ENCODE assay signal across 22 cellular contexts in genomic region chr15:43403616-43404015, GRCh38.
"Had no signal": no experiment of that assay in that cellular context is flagged by ENCODE, and none has a peak within 500 bp of the region (broad histone marks: within the 10 kb centered on the region; RNA-seq: fewer than 3 reads in every experiment).

No MANE protein-coding gene starts in this region.

- H3K27me3 Mint-ChIP-seq: activated naive CD8-positive, alpha-beta T cell; stimulated activated naive CD8-positive, alpha-beta T cell treated with anti-CD3 and anti-CD28 coated beads, Interleukin-15, Interleukin-2, amounts not matched to agents 100 ng/mL and 50 ng/mL, for 24 hours had no signal

- H3K36me3 ChIP-seq: ovary had no signal

- H3K9me3 ChIP-seq: adrenal gland, esophagus squamous epithelium, gastrocnemius medialis, left lung, ovary, tibial nerve had no signal

- H3K27me3 ChIP-seq: adrenal gland, esophagus squamous epithelium, gastrocnemius medialis, left lung, ovary, tibial nerve had no signal

- H3K4me3 ChIP-seq: adrenal gland, esophagus squamous epithelium, gastrocnemius medialis, left lung, ovary, tibial nerve had no signal

- H3K4me1 ChIP-seq: adrenal gland, esophagus squamous epithelium, gastrocnemius medialis, left lung, tibial nerve had no signal

- ATAC-seq: gastrocnemius medialis, left lung, natural killer cell, right cardiac atrium had no signal

- H3K27ac Mint-ChIP-seq: activated T-helper 1 cell treated with anti-CD3 and anti-CD28 coated beads, Interleukin-12 subunit alpha, Interleukin-12 subunit beta, Interleukin-2, Interleukin-4 antibody, amounts not matched to agents 30 ng/mL and 10 ng/mL and 1 ng/mL, durations not matched to agents 14 hours and 24 hours and 36 hours; stimulated activated naive CD8-positive, alpha-beta T cell treated with anti-CD3 and anti-CD28 coated beads, Interleukin-15, Interleukin-2, amounts not matched to agents 100 ng/mL and 50 ng/mL, for 24 hours had no signal

- DNase-seq: activated CD4-positive, alpha-beta T cell treated with anti-CD3 and anti-CD28 coated beads, Interleukin-2, amount 50 U/mL, for 4 hours; activated CD4-positive, CD25-positive, alpha-beta regulatory T cell treated with anti-CD3 and anti-CD28 coated beads, Interleukin-2, amount 50 U/mL, for 72 hours; activated gamma-delta T cell treated with Interleukin-2 at 50 U/mL for 16 hours; adrenal gland; central memory CD4-positive, alpha-beta T cell; esophagus squamous epithelium; gastrocnemius medialis; kidney glomerular epithelial cell; left lung; natural killer cell; ovary; right cardiac atrium; stimulated activated CD4-positive, alpha-beta T cell treated with anti-CD3 and anti-CD28 coated beads, Interleukin-4, amount 100 ng/mL, for 24 hours; SW 1271; WERI-Rb-1 had no signal

- H3K27ac ChIP-seq: adrenal gland, esophagus squamous epithelium, gastrocnemius medialis, left lung, ovary, tibial nerve, WERI-Rb-1 had no signal

- H3K4me3 Mint-ChIP-seq: activated naive CD8-positive, alpha-beta T cell; activated T-helper 1 cell treated with anti-CD3 and anti-CD28 coated beads, Interleukin-12 subunit alpha, Interleukin-12 subunit beta, Interleukin-2, Interleukin-4 antibody, amounts not matched to agents 30 ng/mL and 10 ng/mL and 1 ng/mL, durations not matched to agents 14 hours and 24 hours and 36 hours; natural killer cell; stimulated activated naive CD8-positive, alpha-beta T cell treated with anti-CD3 and anti-CD28 coated beads, Interleukin-15, Interleukin-2, amounts not matched to agents 100 ng/mL and 50 ng/mL, for 24 hours had no signal

- H3K4me1 Mint-ChIP-seq: natural killer cell had no signal

- FAIRE-seq: astrocyte, colon, urothelium cell line had no signal

- H3K9me3 Mint-ChIP-seq: activated T-helper 1 cell treated with anti-CD3 and anti-CD28 coated beads, Interleukin-12 subunit alpha, Interleukin-12 subunit beta, Interleukin-2, Interleukin-4 antibody, amounts not matched to agents 30 ng/mL and 10 ng/mL and 1 ng/mL, durations not matched to agents 14 hours and 24 hours and 36 hours; natural killer cell; stimulated activated naive CD8-positive, alpha-beta T cell treated with anti-CD3 and anti-CD28 coated beads, Interleukin-15, Interleukin-2, amounts not matched to agents 100 ng/mL and 50 ng/mL, for 24 hours had no signal
